2 cellular contexts compared by ENCODE assay signal in genomic region chr16:62615526-62615925, GRCh38.
A peak's percentile ranks its signal among the peaks of the same experiment; 100 is the strongest.
TF ChIP-seq lines count a peak whose summit lies in the region.

No MANE protein-coding gene starts in this region.

TF ChIP-seq in HepG2, 621 proteins besides CTCF, POLR2A, EP300 and RAD21:
- TF ChIP-seq ZNF737 (CRISPR knock-in tag; IDR thresholded peaks at IDR 0.05; ENCODE audit: borderline replicate concordance) (no peak), MAFK (conservative IDR thresholded peaks at IDR 0.05 in 1 of 2, IDR thresholded peaks at IDR 0.05 in 1 of 2; ENCODE audit: low read length in 2 of 2) (peak; percentile 76 to 87), ZNF510 (CRISPR knock-in tag; IDR thresholded peaks at IDR 0.05; ENCODE audit: low read depth) (no peak), ZBTB7B (CRISPR knock-in tag; IDR thresholded peaks at IDR 0.05) (no peak), KDM3A (CRISPR knock-in tag; IDR thresholded peaks at IDR 0.05; ENCODE audit: low read depth) (no peak), MAFF (IDR thresholded peaks at IDR 0.05; ENCODE audit: low read depth, low read length) (peak; percentile 78), U2AF2 (IDR thresholded peaks at IDR 0.05; ENCODE audit: low read depth, low read length) (no peak), LBX2 (CRISPR knock-in tag; IDR thresholded peaks at IDR 0.05; ENCODE audit: borderline replicate concordance) (no peak), ZBTB2 (CRISPR knock-in tag; IDR thresholded peaks at IDR 0.05; ENCODE audit: low read depth) (no peak), YEATS2 (CRISPR knock-in tag; IDR thresholded peaks at IDR 0.05; ENCODE audit: borderline replicate concordance) (no peak), KDM2A (CRISPR knock-in tag; IDR thresholded peaks at IDR 0.05; ENCODE audit: borderline replicate concordance, low read depth) (no peak)

TF ChIP-seq in IMR-90, 13 proteins besides CTCF, POLR2A, EP300 and RAD21:
- TF ChIP-seq USF2 (IDR thresholded peaks at IDR 0.05; ENCODE audit: low read depth, low read length): no peak
- peak; percentile 64 for TF ChIP-seq MAFK (IDR thresholded peaks at IDR 0.05; ENCODE audit: low read depth, low read length)
